ENCODE assay signal across 8 cellular contexts in genomic region chr15:96344706-96345559, GRCh38. TPM values are rescaled to one million over a fixed set of nuclear protein-coding genes. Genes with fewer than 3 reads are reported as not detected.
DNase-seq lines count a peak whose midpoint lies in the region; ATAC-seq and TF ChIP-seq lines count a peak whose summit lies in the region.

No MANE protein-coding gene starts in this region.

- H3K27ac ChIP-seq in MM.1S (ENCODE audit: low read length) (no peak overlapping the region), endodermal cell (ENCODE audit: low read depth, low read length) (peak overlapping the region; percentile 67), muscle layer of colon (ENCODE audit: low read depth, low read length) (peak overlapping the region; percentile 67), thyroid gland (peak overlapping the region; percentile 73 to 97 (median 95))

- TF ChIP-seq CTCF in MM.1S (IDR thresholded peaks at IDR 0.05; ENCODE audit: low read length) (no peak), endodermal cell (conservative IDR thresholded peaks at IDR 0.05) (no peak), thyroid gland (IDR thresholded peaks at IDR 0.05) (no peak)

- H3K4me3 ChIP-seq in MM.1S (ENCODE audit: low read length) = 0 out of 2 replicates have a peak overlapping the region, but pooled peaks have one; percentile 56
- H3K4me3 ChIP-seq in endodermal cell (ENCODE audit: low read length) = peak overlapping the region; percentile 71
- peak overlapping the region; percentile 36 to 81 for H3K4me3 ChIP-seq in muscle layer of colon (ENCODE audit: low read depth in 1 of 2, low read length in 2 of 2)
- H3K4me3 ChIP-seq in thyroid gland (replicated peaks in 1 of 3) = peak overlapping the region in 1 of 3 donors; percentile 1

- DNase-seq in MM.1S = no peak
- peak; percentile 68 for DNase-seq in endodermal cell
- no peak for DNase-seq in thyroid gland
- no peak for DNase-seq in NOMO-1 treated with dmso at 0.1 percent for 144 hours (lab: John Stamatoyannopoulos, UW; ENCODE audit: unreplicated experiment)
- no peak for DNase-seq in NK-92 (lab: John Stamatoyannopoulos, UW; ENCODE audit: unreplicated experiment)
- DNase-seq in NCI-H1105 (lab: John Stamatoyannopoulos, UW) = no peak

- intact Hi-C loops in thyroid gland (cut with DNase I) = no loop called here

- H3K4me3 Mint-ChIP-seq in endodermal cell = peak overlapping the region; percentile 53

- H3K27me3 ChIP-seq in MM.1S (replicated peaks; ENCODE audit: insufficient read depth, low read length) (no peaks in the 10 kb centered on the region; the same call in 1 of the 2 replicates), endodermal cell (ENCODE audit: control insufficient read depth, insufficient read depth, low read length, poor library complexity, severe bottlenecking) (peaks cover 75% of the 10 kb centered on the region), muscle layer of colon (ENCODE audit: control insufficient read depth in 1 of 2, insufficient read depth in 2 of 2, low read length in 2 of 2) (no peaks in the 10 kb centered on the region), thyroid gland (no peaks in the 10 kb centered on the region)

- no peak overlapping the region for H3K27ac Mint-ChIP-seq in endodermal cell

- no peak for ATAC-seq in HG03097 (IDR thresholded peaks at IDR 0.05; ENCODE audit: low FRiP score, unreplicated experiment)

- H2AFZ ChIP-seq in MM.1S (ENCODE audit: low read length) = no peak overlapping the region

- H3K9ac ChIP-seq in MM.1S (ENCODE audit: low read length) (no peak overlapping the region), endodermal cell (ENCODE audit: extremely low read depth, low read length, poor library complexity, severe bottlenecking) (no peak overlapping the region), muscle layer of colon (ENCODE audit: low read length) (peak overlapping the region; percentile 68)

- H3K79me2 ChIP-seq in MM.1S (ENCODE audit: low read length) = no peaks in the 10 kb centered on the region

- no peaks in the 10 kb centered on the region for H3K9me3 Mint-ChIP-seq in endodermal cell

- H3F3A ChIP-seq in MM.1S (ENCODE audit: insufficient read depth, low read length) = no peaks in the 10 kb centered on the region

- TF ChIP-seq POLR2A in thyroid gland (IDR thresholded peaks at IDR 0.05) = no peak

- no peaks in the 10 kb centered on the region for H3K36me3 Mint-ChIP-seq in endodermal cell (ENCODE audit: low read depth)

- WGBS in endodermal cell (ENCODE audit: insufficient coverage in 1 of 2, insufficient read length in 1 of 2), 2 experiments = 4 to 7% methylated on average over 9 to 20 of the region's 22 CpGs
- 37 to 64% methylated on average over 11 to 20 of the region's 22 CpGs for WGBS in thyroid gland, 2 donors

- no peaks in the 10 kb centered on the region for H4K20me1 ChIP-seq in MM.1S (ENCODE audit: insufficient read depth, low read length)

- H3K4me1 Mint-ChIP-seq in endodermal cell = peaks cover 60% of the 10 kb centered on the region

- no peaks in the 10 kb centered on the region for H3K9me2 ChIP-seq in MM.1S (replicated peaks; ENCODE audit: insufficient read depth, low read length)

- H3K36me3 ChIP-seq in MM.1S (replicated peaks; ENCODE audit: insufficient read depth, low read length) (no peaks in the 10 kb centered on the region), endodermal cell (ENCODE audit: control insufficient read depth, insufficient read depth, low read length) (no peaks in the 10 kb centered on the region), muscle layer of colon (ENCODE audit: insufficient read depth, low read length) (no peaks in the 10 kb centered on the region), thyroid gland (no peaks in the 10 kb centered on the region)

- peaks cover 95% of the 10 kb centered on the region for H3K27me3 Mint-ChIP-seq in endodermal cell (ENCODE audit: insufficient read depth)

- H3K4me2 ChIP-seq in MM.1S (ENCODE audit: low read depth, low read length) = peak overlapping the region; percentile 81; the same call in 1 of the 2 replicates

- no peaks in the 10 kb centered on the region for H3K4me1 ChIP-seq in MM.1S (ENCODE audit: low read length)
- H3K4me1 ChIP-seq in endodermal cell (ENCODE audit: control insufficient read depth, insufficient read depth, low read length) = no peaks in the 10 kb centered on the region
- peaks cover 64% of the 10 kb centered on the region for H3K4me1 ChIP-seq in muscle layer of colon (ENCODE audit: insufficient read depth, low read length)
- H3K4me1 ChIP-seq in thyroid gland = peaks cover 4 to 5% of the 10 kb centered on the region in 2 donors

- H3K9me3 ChIP-seq in MM.1S (replicated peaks; ENCODE audit: insufficient read depth, low read length) (no peaks in the 10 kb centered on the region), endodermal cell (ENCODE audit: control insufficient read depth, low read length) (no peaks in the 10 kb centered on the region), muscle layer of colon (ENCODE audit: low read length) (no peaks in the 10 kb centered on the region), thyroid gland (no peaks in the 10 kb centered on the region)

RNA-seq across cellular contexts. Expression of gene NR2F2, which starts 14.4 kb away (rescaled TPM):
- total RNA-seq in endodermal cell (1 to 10 TPM in 1 of 2 donors, under 1 TPM in 1; 0.73 to 3.3 TPM), thyroid gland (10 to 100 TPM; 18.3 to 30.2 (median 20.4) TPM)
- polyA plus RNA-seq in endodermal cell (2013, experiment 1 of 2) = 54.2 TPM
- 40.9 TPM for polyA plus RNA-seq in endodermal cell (2013, experiment 2 of 2)

Comparison
In these comparisons a context has a peak if more than half of its experiments do, and no peak if none do; other contexts are left out.
1. RNA of gene NR2F2, which starts 14.4 kb away (total RNA-seq): 18.3 to 30.2 TPM in thyroid gland; 0.73 to 3.3 TPM in endodermal cell; every median in the first group is over 4 times any median in the second.